ENCODE assay signal across 14 cellular contexts in genomic region chr17:67639555-67639954, GRCh38.
DNase-seq lines count a peak whose midpoint lies in the region; ATAC-seq and TF ChIP-seq lines count a peak whose summit lies in the region.
"Had no signal": no experiment of that assay in that cellular context is flagged by ENCODE, and none has a peak within 500 bp of the region (broad histone marks: within the 10 kb centered on the region; RNA-seq: fewer than 3 reads in every experiment).

No MANE protein-coding gene starts in this region.

- no TSS peak for BruUV-seq in HCT116 (replicated peaks; lab: Mats Ljungman, UMichigan)

- no peak overlapping the region for H3K9ac ChIP-seq in HCT116 (ENCODE audit: low read length)
- H3K9ac ChIP-seq: BLaER1 treated with 17β-estradiol and CSF1 and Interleukin-3, amounts not matched to agents 10 nM and 100 nM had no signal

- H3K4me1 ChIP-seq in HCT116 (ENCODE audit: control insufficient read depth in 1 of 2, insufficient read depth in 2 of 2, low read length in 2 of 2) (peaks cover 36 to 44% of the 10 kb centered on the region in 2 experiments), prostate gland (replicated peaks) (peaks cover 22% of the 10 kb centered on the region)

- H3K9me3 ChIP-seq in HCT116 (ENCODE audit: control insufficient read depth in 1 of 2, insufficient read depth in 1 of 2, low read depth in 1 of 2, low read length in 2 of 2) (no peaks in the 10 kb centered on the region), prostate gland (no peaks in the 10 kb centered on the region)
- H3K9me3 ChIP-seq: BLaER1 treated with 17β-estradiol and CSF1 and Interleukin-3, amounts not matched to agents 10 nM and 100 nM; MG63 had no signal

- ATAC-seq in HCT116 = no peak
- ATAC-seq in Right ventricle myocardium superior (ENCODE audit: poor library complexity) = peak; percentile 47
- ATAC-seq in GM21390 (IDR thresholded peaks at IDR 0.05; ENCODE audit: unreplicated experiment) = no peak
- ATAC-seq in HG03571 (IDR thresholded peaks at IDR 0.05; ENCODE audit: unreplicated experiment) = no peak
- ATAC-seq: activated CD8-positive, alpha-beta T cell treated with anti-CD3 and anti-CD28 coated beads for 36 hours; SK-N-SH treated with all-trans-retinoic acid at 6 μM for 48 hours had no signal

- no peak for TF ChIP-seq POLR2A in HCT116 (IDR thresholded peaks at IDR 0.05; ENCODE audit: borderline replicate concordance, extremely low read depth, insufficient read depth, insufficient read length)
- no peak for TF ChIP-seq POLR2A in prostate gland (IDR thresholded peaks at IDR 0.05)

- no peaks in the 10 kb centered on the region for H3K36me3 ChIP-seq in HCT116 (ENCODE audit: control insufficient read depth in 1 of 2, insufficient read depth in 2 of 2, low read length in 2 of 2)
- H3K36me3 ChIP-seq in prostate gland = no peaks in the 10 kb centered on the region
- H3K36me3 ChIP-seq: MG63 had no signal

- H3K79me2 ChIP-seq in HCT116 (ENCODE audit: insufficient read depth, low read length) = no peaks in the 10 kb centered on the region

- TF ChIP-seq RAD21 in HCT116 (IDR thresholded peaks at IDR 0.05; ENCODE audit: low read depth) = no peak

- H3K4me2 ChIP-seq in HCT116 (ENCODE audit: low read length) = peak overlapping the region; percentile 1; the same call in 1 of the 2 replicates
- H3K4me2 ChIP-seq: BLaER1 treated with 17β-estradiol and CSF1 and Interleukin-3, amounts not matched to agents 10 nM and 100 nM had no signal

- POLR2A ChIA-PET in HCT116 (lab: Charles Lee) = no interaction called here

- H3K4me3 ChIP-seq in HCT116 (replicated peaks in 1 of 2; ENCODE audit: low read depth in 1 of 2, low read length in 2 of 2) (no peak overlapping the region), prostate gland (no peak overlapping the region)
- H3K4me3 ChIP-seq: BLaER1 treated with 17β-estradiol and CSF1 and Interleukin-3, amounts not matched to agents 10 nM and 100 nM; MG63 had no signal

- no peaks in the 10 kb centered on the region for H4K20me1 ChIP-seq in HCT116 (ENCODE audit: insufficient read depth)
- H4K20me1 ChIP-seq: BLaER1 treated with 17β-estradiol and CSF1 and Interleukin-3, amounts not matched to agents 10 nM and 100 nM had no signal

- intact Hi-C loops in HCT116 (cut with micrococcal nuclease) (no loop called here), Right ventricle myocardium superior (cut with DNase I) (no loop called here), prostate gland (cut with DNase I) (no loop called here)

- 9% methylated on average over 4 of the region's 4 CpGs for WGBS in prostate gland

- H3K9me2 ChIP-seq in HCT116 (ENCODE audit: insufficient read depth) = no peaks in the 10 kb centered on the region

- CTCF ChIA-PET in HCT116 (lab: Charles Lee) = interaction anchor here (1.0 kb wide), 2 partner anchors 47 to 265 kb away, joined by 3 read pairs; no protein-coding TSS in a partner anchor

- RAD21 ChIA-PET in HCT116 (lab: Charles Lee; ENCODE audit: low non-redundant PET in 1 of 2, low total read pairs in 2 of 2, uncharacterized antibody in 2 of 2, unreplicated experiment in 2 of 2) = no interaction called here

- H2AFZ ChIP-seq in HCT116 (ENCODE audit: low read depth, low read length, poor library complexity, severe bottlenecking) = no peak overlapping the region

- no peak overlapping the region for H3K27ac ChIP-seq in HCT116 (ENCODE audit: low read depth, low read length)
- peak overlapping the region; percentile 78 to 83 for H3K27ac ChIP-seq in prostate gland
- H3K27ac ChIP-seq: BLaER1 treated with 17β-estradiol and CSF1 and Interleukin-3, amounts not matched to agents 10 nM and 100 nM had no signal

- H3K27me3 ChIP-seq in HCT116 (ENCODE audit: insufficient read depth, low read length) = no peaks in the 10 kb centered on the region
- no peaks in the 10 kb centered on the region for H3K27me3 ChIP-seq in prostate gland (replicated peaks; ENCODE audit: insufficient read depth)
- H3K27me3 ChIP-seq: BLaER1 treated with 17β-estradiol and CSF1 and Interleukin-3, amounts not matched to agents 10 nM and 100 nM; MG63 had no signal

- DNase-seq in HCT116 (ENCODE audit: low read depth, low spot score) (no peak), NCI-H748 (lab: John Stamatoyannopoulos, UW; ENCODE audit: unreplicated experiment) (peak; percentile 32), Right ventricle myocardium superior (no peak), prostate gland (ENCODE audit: low spot score) (peak; percentile 45), KG1 (lab: John Stamatoyannopoulos, UW) (no peak)
- DNase-seq: activated CD8-positive, alpha-beta T cell treated with anti-CD3 and anti-CD28 coated beads for 36 hours; aorta; DMS79 treated with DMSO at 0.1 percent for 48 hours; MG63; occipital lobe had no signal

- TF ChIP-seq CTCF in HCT116 (IDR thresholded peaks at IDR 0.05 in 2 of 3, conservative IDR thresholded peaks at IDR 0.05 in 1 of 3; ENCODE audit: borderline replicate concordance in 1 of 3, insufficient read depth in 1 of 3, low read depth in 2 of 3, low read length in 2 of 3) (no peak), prostate gland (IDR thresholded peaks at IDR 0.05) (no peak)

TF ChIP-seq in HCT116, 20 proteins besides CTCF, POLR2A, EP300 and RAD21:
- TF ChIP-seq CBX3 (IDR thresholded peaks at IDR 0.05; ENCODE audit: low read depth) = no peak
- no peak for TF ChIP-seq CEBPB (IDR thresholded peaks at IDR 0.05; ENCODE audit: low read depth)
- TF ChIP-seq REST (IDR thresholded peaks at IDR 0.05; ENCODE audit: low read depth) = no peak
- no peak for TF ChIP-seq MAX (IDR thresholded peaks at IDR 0.05)
- TF ChIP-seq JUND (IDR thresholded peaks at IDR 0.05) = no peak
- TF ChIP-seq ATF3 (IDR thresholded peaks at IDR 0.05) = no peak
- TF ChIP-seq EZH2 (IDR thresholded peaks at IDR 0.05) = no peak
- TF ChIP-seq POLR2AphosphoS5 (IDR thresholded peaks at IDR 0.05; ENCODE audit: low read depth, low read length) = no peak
- TF ChIP-seq EZH2phosphoT487 (IDR thresholded peaks at IDR 0.05; ENCODE audit: borderline replicate concordance) = no peak
- no peak for TF ChIP-seq ZNF274 (IDR thresholded peaks at IDR 0.05; ENCODE audit: low read depth, low read length)
- TF ChIP-seq EGR1 (IDR thresholded peaks at IDR 0.05; ENCODE audit: low read depth) = no peak
- TF ChIP-seq SRF (IDR thresholded peaks at IDR 0.05; ENCODE audit: low read depth) = no peak
- TF ChIP-seq ZBTB33 (IDR thresholded peaks at IDR 0.05; ENCODE audit: extremely low read depth, insufficient replicate concordance, low read length) = no peak
- no peak for TF ChIP-seq ELF1 (IDR thresholded peaks at IDR 0.05; ENCODE audit: borderline replicate concordance, low read depth)
- TF ChIP-seq SIN3A (IDR thresholded peaks at IDR 0.05; ENCODE audit: low read depth) = no peak
- TF ChIP-seq TCF7L2 (IDR thresholded peaks at IDR 0.05; ENCODE audit: borderline replicate concordance, extremely low read depth, insufficient read depth, insufficient read length) = no peak
- TF ChIP-seq ZFX (IDR thresholded peaks at IDR 0.05) = no peak
- no peak for TF ChIP-seq YY1 (IDR thresholded peaks at IDR 0.05; ENCODE audit: extremely low read depth, insufficient replicate concordance, low read depth, low read length)
- TF ChIP-seq SP1 (IDR thresholded peaks at IDR 0.05; ENCODE audit: low read depth) = no peak
- no peak for TF ChIP-seq FOSL1 (IDR thresholded peaks at IDR 0.05; ENCODE audit: low read depth)
TF ChIP-seq in HCT116: peak in this region for 0.

Comparison
In these comparisons a context has a peak if more than half of its experiments do, and no peak if none do; other contexts are left out.
1. DNase-seq: peak in NCI-H748 (single experiment) and prostate gland (single experiment); none in HCT116 (single experiment), Right ventricle myocardium superior (single experiment) and KG1 (single experiment).